Comparison of ENCODE assay signal across 12 cellular contexts in genomic region chr19:7701654-7702457, GRCh38. TPM values are rescaled to one million over a fixed set of nuclear protein-coding genes. Genes with fewer than 3 reads are reported as not detected.
DNase-seq lines count a peak whose midpoint lies in the region; ATAC-seq, FAIRE-seq and TF ChIP-seq lines count a peak whose summit lies in the region.
"Had no signal": no experiment of that assay in that cellular context is flagged by ENCODE, and none has a peak within 500 bp of the region (broad histone marks: within the 10 kb centered on the region; RNA-seq: fewer than 3 reads in every experiment).

TSS of gene FCER2 (minus strand) at chr19:7702131. CDS start at chr19:7699760, 2,371 bp downstream.

- no peak within 1 kb of the TSS for H3K27ac ChIP-seq in heart right ventricle
- H3K27ac ChIP-seq: right lobe of liver had no signal

- H3K9me3 ChIP-seq in mucosa of descending colon (no peaks in the 10 kb centered on the region), heart right ventricle (no peaks in the 10 kb centered on the region)
- H3K9me3 ChIP-seq: right lobe of liver had no signal

- peak; percentile 38 for ATAC-seq in GM18505 (IDR thresholded peaks at IDR 0.05; ENCODE audit: unreplicated experiment)
- peak; percentile 44 for ATAC-seq in GM21423 (IDR thresholded peaks at IDR 0.05; ENCODE audit: unreplicated experiment)
- ATAC-seq in HG03342 (IDR thresholded peaks at IDR 0.05; ENCODE audit: unreplicated experiment), result peak; percentile 48
- ATAC-seq in mucosa of descending colon, result peak; percentile 45
- no peak for ATAC-seq in heart right ventricle

- no peak for FAIRE-seq in urothelium cell line (lab: Jason Lieb, UNC)
- FAIRE-seq: islet of Langerhans had no signal

- H3K4me3 ChIP-seq in mucosa of descending colon (no peak within 1 kb of the TSS), heart right ventricle (no peak within 1 kb of the TSS)
- H3K4me3 ChIP-seq: right lobe of liver had no signal

- DNase-seq in mucosa of descending colon (peak in 1 of 3 donors; percentile 23), cardiac septum (ENCODE audit: low spot score) (no peak), urothelium cell line (ENCODE audit: low spot score) (no peak), NCI-H1417 (lab: John Stamatoyannopoulos, UW) (no peak), heart right ventricle (no peak)
- DNase-seq: activated CD4-positive, CD25-positive, alpha-beta regulatory T cell treated with anti-CD3 and anti-CD28 coated beads, Interleukin-2, amount 50 U/mL, for 72 hours; NCI-H2171 treated with DMSO at 0.1 percent for 48 hours; right lobe of liver had no signal

- peaks cover 4 to 72% (median 48%) of the 10 kb centered on the region in 7 donors for H3K27me3 ChIP-seq in heart right ventricle
- H3K27me3 ChIP-seq: right lobe of liver had no signal

- TF ChIP-seq POLR2A in GM18505 (IDR thresholded peaks at IDR 0.05; ENCODE audit: borderline replicate concordance, extremely low read depth, insufficient read depth, insufficient read length), result peak; percentile 66

- intact Hi-C loops in mucosa of descending colon (cut with DNase I, micrococcal nuclease) (no loop called here), cardiac septum (cut with DNase I) (no loop called here), heart right ventricle (cut with DNase I) (no loop called here)

- H3K4me1 ChIP-seq in mucosa of descending colon (ENCODE audit: low read depth), result no peaks in the 10 kb centered on the region
- H3K4me1 ChIP-seq in heart right ventricle, result peaks cover 0 to 28% (median 0%) of the 10 kb centered on the region in 9 donors
- H3K4me1 ChIP-seq: right lobe of liver had no signal

- TF ChIP-seq CTCF in mucosa of descending colon (IDR thresholded peaks at IDR 0.05) (no peak), heart right ventricle (IDR thresholded peaks at IDR 0.05) (no peak)

- WGBS in heart right ventricle, 2 donors, result 53 to 59% methylated on average over 20 of the region's 20 CpGs

- H3K36me3 ChIP-seq in mucosa of descending colon (ENCODE audit: low read depth) (no peaks in the 10 kb centered on the region), heart right ventricle (no peaks in the 10 kb centered on the region)
- H3K36me3 ChIP-seq: right lobe of liver had no signal

RNA-seq across cellular contexts. Expression of gene FCER2, which starts in this region (rescaled TPM):
- under 1 TPM; 0.26 to 0.44 (median 0.29) TPM for total RNA-seq in mucosa of descending colon
- total RNA-seq in cardiac septum, result not detected
- 1 to 10 TPM in 1 of 10 donors, under 1 TPM in 4, not detected in 5; 0.21 to 1.0 (median 0.44) TPM for total RNA-seq in heart right ventricle
- polyA plus RNA-seq in heart right ventricle, result under 1 TPM; 0.13 to 0.44 TPM

Comparison
In these comparisons a context has a peak if more than half of its experiments do, and no peak if none do; other contexts are left out.
1. Peak in ATAC-seq in mucosa of descending colon; RNA of the gene not detected or under 1 TPM.
2. ATAC-seq: peak in GM18505 (single experiment), GM21423 (single experiment) and HG03342 (single experiment); none in heart right ventricle (0 of 8).